Comparison of ENCODE assay signal across 11 cellular contexts in genomic region chr5:173302546-173303155, GRCh38. TPM values are rescaled to one million over a fixed set of nuclear protein-coding genes. Genes with fewer than 3 reads are reported as not detected.
A peak's percentile ranks its signal among the peaks of the same experiment; 100 is the strongest.
DNase-seq lines count a peak whose midpoint lies in the region; ATAC-seq and TF ChIP-seq lines count a peak whose summit lies in the region.
"Had no signal": no experiment of that assay in that cellular context is flagged by ENCODE, and none has a peak within 500 bp of the region (broad histone marks: within the 10 kb centered on the region; RNA-seq: fewer than 3 reads in every experiment).

No MANE protein-coding gene starts in this region.

- DNase-seq in H7 (peak; percentile 64), PC-3 (peak; percentile 96), epithelial cell of esophagus (ENCODE audit: low read depth) (peak; percentile 77), renal cortical epithelial cell (ENCODE audit: low read depth) (peak; percentile 76), hippocampal formation (lab: John Stamatoyannopoulos, UW) (no peak), globus pallidus (ENCODE audit: low spot score) (no peak)
- DNase-seq in activated CD8-positive, alpha-beta memory T cell treated with anti-CD3 and anti-CD28 coated beads, Interleukin-2, amount 10 ng/mL, durations not matched to agents 7 days and 5 days, result no peak
- DNase-seq in activated T-cell treated with anti-CD3 and anti-CD28 coated beads, Interleukin-2, amount 50 U/mL, for 48 hours, result no peak

- no peaks in the 10 kb centered on the region for H3K4me1 Mint-ChIP-seq in activated CD8-positive, alpha-beta memory T cell treated with anti-CD3 and anti-CD28 coated beads, Interleukin-2, amount 10 ng/mL, durations not matched to agents 7 days and 5 days

- intact Hi-C loops in PC-3 (cut with micrococcal nuclease), result no loop called here

- peaks cover 37% of the 10 kb centered on the region for H3K4me1 ChIP-seq in PC-3 (ENCODE audit: insufficient read depth, low read length)
- H3K4me1 ChIP-seq: HAP-1 had no signal

- H3K27ac ChIP-seq in PC-3 (ENCODE audit: low read length), result peak overlapping the region; percentile 71
- H3K27ac ChIP-seq: KMS-11 had no signal

- POLR2A ChIA-PET in PC-3 (lab: Charles Lee; ENCODE audit: unreplicated experiment), result interaction anchor here (1.1 kb wide), 1 partner anchor 25 kb away, joined by 3 read pairs; the partner anchor contains the start of gene STC2

- H2AFZ ChIP-seq in PC-3 (ENCODE audit: low read length), result peak overlapping the region; percentile 17; the same call in 1 of the 2 replicates

- no peaks in the 10 kb centered on the region for H3F3A ChIP-seq in PC-3 (ENCODE audit: low read length, unreplicated experiment)

- H3K4me2 ChIP-seq in PC-3 (ENCODE audit: low read length), result peak overlapping the region; percentile 73
- H3K4me2 ChIP-seq: KMS-11 had no signal

- no peaks in the 10 kb centered on the region for H3K79me2 ChIP-seq in PC-3 (ENCODE audit: low read length)

- H3K36me3 ChIP-seq in H7 (replicated peaks; ENCODE audit: control insufficient read depth, insufficient read depth, low read length) (no peaks in the 10 kb centered on the region), PC-3 (ENCODE audit: low read depth, low read length) (no peaks in the 10 kb centered on the region)
- H3K36me3 ChIP-seq: HAP-1 had no signal

- BruUV-seq in PC-3 (replicated peaks; lab: Mats Ljungman, UMichigan), result no TSS peak

- no peak overlapping the region for H3K4me3 ChIP-seq in H7 (ENCODE audit: insufficient read depth, low read depth, low read length)
- peak overlapping the region; percentile 25; the same call in 1 of the 2 replicates for H3K4me3 ChIP-seq in PC-3 (ENCODE audit: low read length)
- no peak overlapping the region for H3K4me3 ChIP-seq in epithelial cell of esophagus (ENCODE audit: low read length)
- H3K4me3 ChIP-seq: GM12878, HAP-1 had no signal

- H3K27me3 Mint-ChIP-seq in activated CD8-positive, alpha-beta memory T cell treated with anti-CD3 and anti-CD28 coated beads, Interleukin-2, amount 10 ng/mL, durations not matched to agents 7 days and 5 days, result peaks cover 38% of the 10 kb centered on the region

- ATAC-seq in PC-3, result peak; percentile 99
- ATAC-seq in activated CD8-positive, alpha-beta memory T cell treated with anti-CD3 and anti-CD28 coated beads, Interleukin-2, amount 10 ng/mL, durations not matched to agents 7 days and 5 days, result no peak
- ATAC-seq: GM12878 had no signal

- H4K20me1 ChIP-seq in PC-3 (ENCODE audit: low read length), result no peaks in the 10 kb centered on the region

- no peaks in the 10 kb centered on the region for H3K9me3 ChIP-seq in PC-3 (ENCODE audit: low read length)
- H3K9me3 ChIP-seq: HAP-1 had no signal

- H3K36me3 Mint-ChIP-seq in activated CD8-positive, alpha-beta memory T cell treated with anti-CD3 and anti-CD28 coated beads, Interleukin-2, amount 10 ng/mL, durations not matched to agents 7 days and 5 days, result no peaks in the 10 kb centered on the region

- H3K9me3 Mint-ChIP-seq in activated CD8-positive, alpha-beta memory T cell treated with anti-CD3 and anti-CD28 coated beads, Interleukin-2, amount 10 ng/mL, durations not matched to agents 7 days and 5 days (ENCODE audit: low read depth), result no peaks in the 10 kb centered on the region

- CTCF ChIA-PET in PC-3 (lab: Charles Lee), result interaction anchor here (0.5 to 1.0 kb wide), 4 partner anchors 8 to 596 kb away, joined by 3 to 4 read pairs (median 3); no protein-coding TSS in a partner anchor
- CTCF ChIA-PET in activated CD8-positive, alpha-beta memory T cell treated with anti-CD3 and anti-CD28 coated beads, Interleukin-2, amount 10 ng/mL, durations not matched to agents 7 days and 5 days (lab: Charles Lee), result interaction anchor here (2.3 kb wide), 1 partner anchor 9 kb away, joined by 14 read pairs; no protein-coding TSS in a partner anchor

- 0 out of 2 replicates have a peak overlapping the region, but pooled peaks have one; percentile 1 for H3K9ac ChIP-seq in PC-3 (ENCODE audit: low read length)
- H3K9ac ChIP-seq: KMS-11 had no signal

- H3K4me3 Mint-ChIP-seq in activated CD8-positive, alpha-beta memory T cell treated with anti-CD3 and anti-CD28 coated beads, Interleukin-2, amount 10 ng/mL, durations not matched to agents 7 days and 5 days, result no peak overlapping the region

- H3K27ac Mint-ChIP-seq in activated CD8-positive, alpha-beta memory T cell treated with anti-CD3 and anti-CD28 coated beads, Interleukin-2, amount 10 ng/mL, durations not matched to agents 7 days and 5 days, result no peak overlapping the region

- no peaks in the 10 kb centered on the region for H3K9me2 ChIP-seq in PC-3 (replicated peaks; ENCODE audit: low read length)

- TF ChIP-seq CTCF in PC-3 (conservative IDR thresholded peaks at IDR 0.05; ENCODE audit: low read depth, low read length) (no peak), epithelial cell of esophagus (IDR thresholded peaks at IDR 0.05; ENCODE audit: insufficient read depth, low read depth, low read length, missing control alignments) (no peak)

- H3K27me3 ChIP-seq in H7 (ENCODE audit: control insufficient read depth, insufficient read depth, low read length) (no peaks in the 10 kb centered on the region; the same call in 1 of the 2 replicates), PC-3 (ENCODE audit: low read length) (no peaks in the 10 kb centered on the region)

RNA-seq across cellular contexts. Expression of gene STC2, which starts 25.6 kb away (rescaled TPM):
- total RNA-seq in H7 (2014; rRNA removed; shearing (Covaris generic)), result 17.8 and 29.5 TPM in 2 replicates
- total RNA-seq in PC-3 (2014; rRNA removed) (99.9 and 182 TPM in 2 replicates), renal cortical epithelial cell (15.1 and 41.0 TPM in 2 replicates)
- total RNA-seq in activated CD8-positive, alpha-beta memory T cell treated with anti-CD3 and anti-CD28 coated beads, Interleukin-2, amount 10 ng/mL, durations not matched to agents 7 days and 5 days, result 10 to 100 TPM in 1 of 2 experiments, 1 to 10 TPM in 1; 6.7 to 13.0 TPM

Comparison
In these comparisons a context has a peak if more than half of its experiments do, and no peak if none do; other contexts are left out.
1. DNase-seq: peak in H7 (single experiment), PC-3 (single experiment), epithelial cell of esophagus (single experiment) and renal cortical epithelial cell (single experiment); none in activated CD8-positive, alpha-beta memory T cell treated with anti-CD3 and anti-CD28 coated beads, Interleukin-2, amount 10 ng/mL, durations not matched to agents 7 days and 5 days (single experiment), activated T-cell treated with anti-CD3 and anti-CD28 coated beads, Interleukin-2, amount 50 U/mL, for 48 hours (0 of 2), hippocampal formation (0 of 2) and globus pallidus (single experiment).